ENCODE assay signal across 8 cellular contexts in the genomic region with DNA sequence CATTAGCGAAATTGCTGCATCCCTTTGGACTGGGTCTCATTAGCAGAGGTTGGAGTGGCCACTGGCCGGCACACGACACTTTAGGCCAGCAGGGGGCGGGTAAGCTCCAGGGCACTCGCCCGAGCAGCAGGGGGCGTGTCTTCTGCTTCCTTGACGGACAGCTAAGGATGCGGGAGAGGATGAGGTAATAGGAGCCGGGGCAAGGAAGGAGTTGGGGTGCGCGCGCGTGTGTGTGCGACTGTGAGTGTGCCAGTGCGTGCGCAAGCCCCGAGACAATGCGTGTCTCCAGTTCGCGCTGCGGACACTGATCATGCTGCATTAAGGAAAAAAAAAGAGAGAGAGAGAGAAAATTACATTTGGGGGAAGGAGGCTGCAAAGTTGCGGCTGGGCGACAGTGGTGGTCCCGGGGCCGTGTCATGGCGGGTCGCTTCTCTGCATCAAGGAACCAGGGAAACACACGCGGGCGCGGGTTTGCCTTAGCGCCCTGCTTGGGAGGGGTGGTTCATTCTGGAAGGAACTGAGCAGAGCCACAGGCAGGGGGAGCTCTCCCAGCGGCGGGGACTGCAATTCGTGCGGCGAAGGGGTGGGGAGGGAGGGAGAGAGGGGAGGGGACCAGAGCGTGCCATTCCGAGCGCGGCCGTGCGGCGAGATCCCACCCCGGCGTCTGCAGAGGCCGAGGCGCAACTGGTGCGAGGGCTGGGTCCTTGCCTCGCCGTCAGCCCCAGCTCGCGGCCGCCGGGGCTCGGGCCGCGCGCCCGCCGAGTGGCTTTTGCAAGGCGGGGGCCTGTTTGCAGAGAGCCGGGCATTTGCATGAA. TPM values are rescaled to one million over a fixed set of nuclear protein-coding genes. Genes with fewer than 3 reads are reported as not detected.
A peak's percentile ranks its signal among the peaks of the same experiment; 100 is the strongest.
DNase-seq lines count a peak whose midpoint lies in the region; ATAC-seq and TF ChIP-seq lines count a peak whose summit lies in the region.

TSS of gene DTX4 (plus strand) at position 625 of the 815 bp plus-strand sequence. CDS start 464 bp downstream, outside the sequence.

- H3K4me1 Mint-ChIP-seq in neural progenitor cell: peaks cover 28% of the 10 kb centered on the region

- H3K9me2 ChIP-seq in Karpas-422 (replicated peaks; ENCODE audit: insufficient read depth, low read length): no peaks in the 10 kb centered on the region

- H3K4me2 ChIP-seq in Karpas-422 (ENCODE audit: low read depth, low read length, poor library complexity, severe bottlenecking) (peak within 1 kb of the TSS; percentile 99), neural progenitor cell (peak within 1 kb of the TSS; percentile 98)

- no peaks in the 10 kb centered on the region for H3K79me2 ChIP-seq in Karpas-422 (ENCODE audit: low read length)
- H3K79me2 ChIP-seq in neural progenitor cell (ENCODE audit: low read depth): peaks cover 47% of the 10 kb centered on the region

- H3K4me3 ChIP-seq in Karpas-422 (ENCODE audit: low read length) (peak within 1 kb of the TSS; percentile 90), foreskin fibroblast (ENCODE audit: low read depth in 1 of 2, low read length in 2 of 2) (peak within 1 kb of the TSS; percentile 60 to 61), neural progenitor cell (peak within 1 kb of the TSS; percentile 89), stomach smooth muscle (ENCODE audit: low read length in 2 of 2) (peak within 1 kb of the TSS; percentile 87 to 89)

- peak; percentile 75 for TF ChIP-seq CTCF in foreskin fibroblast (IDR thresholded peaks at IDR 0.05; ENCODE audit: low read depth, low read length)
- TF ChIP-seq CTCF in neural progenitor cell (IDR thresholded peaks at IDR 0.05): peak; percentile 76

- H3F3A ChIP-seq in neural progenitor cell (ENCODE audit: low read depth): peaks cover 50% of the 10 kb centered on the region

- H3K27me3 Mint-ChIP-seq in neural progenitor cell (ENCODE audit: insufficient read depth, low read depth): peaks cover 10% of the 10 kb centered on the region

- H4K20me1 ChIP-seq in Karpas-422 (ENCODE audit: insufficient read depth, low read depth, low read length) (peaks cover 10% of the 10 kb centered on the region; the same call in 1 of the 2 replicates), neural progenitor cell (ENCODE audit: low read depth) (peaks cover 30% of the 10 kb centered on the region)

- peaks cover 8% of the 10 kb centered on the region for H3K36me3 Mint-ChIP-seq in neural progenitor cell

- TF ChIP-seq POLR2A in Raji (IDR thresholded peaks at IDR 0.05; ENCODE audit: insufficient read depth, low read depth, low read length): peak; percentile 61

- H3K36me3 ChIP-seq in Karpas-422 (ENCODE audit: insufficient read depth, low read length): no peaks in the 10 kb centered on the region
- no peaks in the 10 kb centered on the region for H3K36me3 ChIP-seq in neural progenitor cell
- no peaks in the 10 kb centered on the region for H3K36me3 ChIP-seq in stomach smooth muscle (ENCODE audit: control insufficient read depth in 2 of 2, insufficient read depth in 2 of 2, low read length in 2 of 2)

- peak within 1 kb of the TSS; percentile 99 for H3K4me3 Mint-ChIP-seq in neural progenitor cell

- DNase-seq in EL (peak; percentile 86), Karpas-422 (peak; percentile 96), activated gamma-delta T cell (lab: John Stamatoyannopoulos, UW) (peak; percentile 62), foreskin fibroblast (peak; percentile 79 to 95), neural progenitor cell (ENCODE audit: low spot score) (peak; percentile 97)

- peak within 1 kb of the TSS; percentile 86 for H3K9ac ChIP-seq in Karpas-422 (ENCODE audit: low read length)
- peak within 1 kb of the TSS; percentile 66 for H3K9ac ChIP-seq in neural progenitor cell
- H3K9ac ChIP-seq in stomach smooth muscle (ENCODE audit: low read length in 2 of 2): peak within 1 kb of the TSS; percentile 50 to 66

- ATAC-seq in GM21825 (IDR thresholded peaks at IDR 0.05; ENCODE audit: unreplicated experiment): peak; percentile 65

- H3K4me1 ChIP-seq in Karpas-422 (ENCODE audit: low read length) (peaks cover 22% of the 10 kb centered on the region), neural progenitor cell (peaks cover 40% of the 10 kb centered on the region), stomach smooth muscle (ENCODE audit: control insufficient read depth, insufficient read depth, low read length) (peaks cover 22% of the 10 kb centered on the region)

- H3K27ac ChIP-seq in Karpas-422 (ENCODE audit: low read length) (peak within 1 kb of the TSS; percentile 64), neural progenitor cell (peak within 1 kb of the TSS; percentile 96), stomach smooth muscle (ENCODE audit: low read length) (no peak within 1 kb of the TSS)

- H3K9me3 ChIP-seq in Karpas-422 (ENCODE audit: low read length) (no peaks in the 10 kb centered on the region), neural progenitor cell (ENCODE audit: low read depth) (no peaks in the 10 kb centered on the region), stomach smooth muscle (ENCODE audit: control insufficient read depth in 2 of 2, low read length in 2 of 2) (no peaks in the 10 kb centered on the region)

- H2AFZ ChIP-seq in Karpas-422 (ENCODE audit: low read length) (peak within 1 kb of the TSS; percentile 98), neural progenitor cell (replicated peaks) (peak within 1 kb of the TSS; percentile 89)

- no peaks in the 10 kb centered on the region for H3K27me3 ChIP-seq in Karpas-422 (ENCODE audit: low read length)
- H3K27me3 ChIP-seq in neural progenitor cell: no peaks in the 10 kb centered on the region
- peaks cover 0 to 4% of the 10 kb centered on the region in 2 donors for H3K27me3 ChIP-seq in stomach smooth muscle (ENCODE audit: control insufficient read depth in 1 of 2, insufficient read depth in 2 of 2, low read length in 2 of 2)

- no peaks in the 10 kb centered on the region for H3K9me3 Mint-ChIP-seq in neural progenitor cell

- peak within 1 kb of the TSS; percentile 95 for H3K27ac Mint-ChIP-seq in neural progenitor cell

RNA-seq across cellular contexts. Expression of gene DTX4, which starts in this region (rescaled TPM):
- total RNA-seq in Karpas-422 (2014; rRNA removed; shearing (Covaris generic); ENCODE audit: low replicate concordance): 8.4 and 9.2 TPM in 2 replicates
- total RNA-seq in neural progenitor cell (ENCODE audit: low replicate concordance): 16.9 and 34.8 TPM in 2 replicates
